3 cellular contexts compared by ENCODE assay signal in genomic region chr7:27238979-27239779, GRCh38.
TF ChIP-seq lines count a peak whose summit lies in the region.

No MANE protein-coding gene starts in this region.

TF ChIP-seq in HepG2, 621 proteins besides CTCF, POLR2A, EP300 and RAD21:
- no peak for TF ChIP-seq ETV5 (CRISPR knock-in tag; IDR thresholded peaks at IDR 0.05; ENCODE audit: borderline replicate concordance)
- no peak for TF ChIP-seq ZNF282 (IDR thresholded peaks at IDR 0.05; ENCODE audit: partially characterized antibody)
- TF ChIP-seq TFAP4 (IDR thresholded peaks at IDR 0.05; ENCODE audit: borderline replicate concordance, low read depth): no peak
- no peak for TF ChIP-seq KDM5B (CRISPR knock-in tag; IDR thresholded peaks at IDR 0.05; ENCODE audit: borderline replicate concordance)
- no peak for TF ChIP-seq SOX6 (IDR thresholded peaks at IDR 0.05)
- no peak for TF ChIP-seq SOX6 (CRISPR knock-in tag; IDR thresholded peaks at IDR 0.05)
- no peak for TF ChIP-seq GZF1 (CRISPR knock-in tag; IDR thresholded peaks at IDR 0.05)
- TF ChIP-seq PAWR (CRISPR knock-in tag; IDR thresholded peaks at IDR 0.05; ENCODE audit: borderline replicate concordance): no peak
- TF ChIP-seq ZNF644 (CRISPR knock-in tag; IDR thresholded peaks at IDR 0.05; ENCODE audit: low read depth): no peak
- TF ChIP-seq SRSF9 (IDR thresholded peaks at IDR 0.05; ENCODE audit: borderline replicate concordance, insufficient read depth, low read depth, low read length, poor library complexity, severe bottlenecking): no peak
- TF ChIP-seq ZNF296 (CRISPR knock-in tag; conservative IDR thresholded peaks at IDR 0.05): no peak
- no peak for TF ChIP-seq SSRP1 (CRISPR knock-in tag; IDR thresholded peaks at IDR 0.05)
- no peak for TF ChIP-seq ZNF274 (CRISPR knock-in tag; IDR thresholded peaks at IDR 0.05)
- no peak for TF ChIP-seq ZFP91 (CRISPR knock-in tag; IDR thresholded peaks at IDR 0.05; ENCODE audit: borderline replicate concordance)

TF ChIP-seq in H1, 55 proteins besides CTCF, POLR2A, EP300 and RAD21 (continues in another document):
- peak; percentile 75 for TF ChIP-seq EZH2 (IDR thresholded peaks at IDR 0.05; ENCODE audit: low read depth, low read length, severe bottlenecking)
- TF ChIP-seq CREB1 (IDR thresholded peaks at IDR 0.05): no peak
- no peak for TF ChIP-seq CEBPB (IDR thresholded peaks at IDR 0.05; ENCODE audit: low read depth, low read length)
- TF ChIP-seq GTF2F1 (IDR thresholded peaks at IDR 0.05; ENCODE audit: borderline replicate concordance, low read depth, low read length): no peak
- TF ChIP-seq NANOG (IDR thresholded peaks at IDR 0.05; ENCODE audit: insufficient read depth, low read depth, low read length, poor library complexity, severe bottlenecking): no peak
- TF ChIP-seq KDM1A (IDR thresholded peaks at IDR 0.05; ENCODE audit: borderline replicate concordance, low read length): no peak
- TF ChIP-seq BACH1 (IDR thresholded peaks at IDR 0.05; ENCODE audit: low read length): no peak
- peak; percentile 77 for TF ChIP-seq SUZ12 (IDR thresholded peaks at IDR 0.05; ENCODE audit: low read length)
- no peak for TF ChIP-seq SP2 (IDR thresholded peaks at IDR 0.05; ENCODE audit: low read length)
- no peak for TF ChIP-seq TCF12 (IDR thresholded peaks at IDR 0.05; ENCODE audit: low read depth, low read length)
- TF ChIP-seq USF2 (IDR thresholded peaks at IDR 0.05; ENCODE audit: low read length): no peak
- peak; percentile 73 for TF ChIP-seq RNF2 (IDR thresholded peaks at IDR 0.05; ENCODE audit: borderline replicate concordance, low read depth, low read length, missing control alignments, poor library complexity, severe bottlenecking)
- TF ChIP-seq CHD7 (IDR thresholded peaks at IDR 0.05; ENCODE audit: insufficient replicate concordance, low read length): no peak

TF ChIP-seq in neural cell, 6 proteins besides CTCF, POLR2A, EP300 and RAD21:
- TF ChIP-seq TAF1 (IDR thresholded peaks at IDR 0.05; ENCODE audit: low read depth) (no peak), POLR2AphosphoS5 (IDR thresholded peaks at IDR 0.05) (peak; percentile 6), EZH2 (IDR thresholded peaks at IDR 0.05; ENCODE audit: borderline replicate concordance, insufficient read depth, low read length, poor library complexity, severe bottlenecking) (no peak)
